33 cellular contexts compared by ENCODE assay signal in genomic region chr21:29514652-29515247, GRCh38.
"Had no signal": no experiment of that assay in that cellular context is flagged by ENCODE, and none has a peak within 500 bp of the region (broad histone marks: within the 10 kb centered on the region; RNA-seq: fewer than 3 reads in every experiment).

No MANE protein-coding gene starts in this region.

- FAIRE-seq: astrocyte, bronchial epithelial cell had no signal

- H3K27me3 ChIP-seq: adrenal gland, ascending aorta, body of pancreas, brain microvascular endothelial cell, breast epithelium, cardiac muscle cell had no signal

- H3K27ac ChIP-seq: adrenal gland, ascending aorta, body of pancreas, brain microvascular endothelial cell, breast epithelium, cardiac muscle cell had no signal

- DNase-seq: activated effector memory CD4-positive, alpha-beta T cell treated with anti-CD3 and anti-CD28 coated beads, Interleukin-2, amount 50 U/mL, for 16 hours; activated effector memory CD4-positive, alpha-beta T cell treated with Interleukin-2 at 50 U/mL for 16 hours; activated gamma-delta T cell; activated gamma-delta T cell treated with Interleukin-2 at 50 U/mL for 16 hours; activated naive CD4-positive, alpha-beta T cell; activated naive CD4-positive, alpha-beta T cell treated with anti-CD3 and anti-CD28 coated beads for 36 hours; activated naive CD4-positive, alpha-beta T cell treated with anti-CD3 and anti-CD28 coated beads, Interleukin-2, amount 10 ng/mL, durations not matched to agents 7 days and 5 days; activated naive CD4-positive, alpha-beta T cell treated with anti-CD3 and anti-CD28 coated beads, Interleukin-2, amount 50 U/mL, for 16 hours; activated naive CD4-positive, alpha-beta T cell treated with Interleukin-2 at 50 U/mL for 16 hours; activated naive CD8-positive, alpha-beta T cell treated with anti-CD3 and anti-CD28 coated beads for 36 hours; activated naive CD8-positive, alpha-beta T cell treated with anti-CD3 and anti-CD28 coated beads, Interleukin-2, amount 10 ng/mL, durations not matched to agents 7 days and 5 days; activated naive CD8-positive, alpha-beta T cell treated with anti-CD3 and anti-CD28 coated beads, Interleukin-2, amount 50 U/mL, for 24 hours; activated T-cell treated with anti-CD3 and anti-CD28 coated beads, Interleukin-2, amount 50 U/mL, for 24 hours; activated T-cell treated with anti-CD3 and anti-CD28 coated beads, Interleukin-2, amount 50 U/mL, for 4 hours; activated T-cell treated with anti-CD3 and anti-CD28 coated beads, Interleukin-2, amount 50 U/mL, for 48 hours; activated T-cell treated with anti-CD3 and anti-CD28 coated beads, Interleukin-2, amount 50 U/mL, for 72 hours; adrenal gland; amniotic stem cell; amygdala; anterior cingulate cortex; aorta; body of pancreas; brain microvascular endothelial cell; caudate nucleus; central memory CD4-positive, alpha-beta T cell; cerebellar nuclear complex had no signal

- ATAC-seq: activated naive CD4-positive, alpha-beta T cell treated with anti-CD3 and anti-CD28 coated beads, Interleukin-2, amount 50 U/mL, for 72 hours; activated naive CD8-positive, alpha-beta T cell treated with anti-CD3 and anti-CD28 coated beads, Interleukin-2, amount 50 U/mL, for 24 hours; activated T-cell treated with anti-CD3 and anti-CD28 coated beads, Interleukin-2, amount 50 U/mL, for 4 hours; activated T-cell treated with anti-CD3 and anti-CD28 coated beads, Interleukin-2, amount 50 U/mL, for 72 hours; activated T-helper 17 cell treated with anti-CD3 and anti-CD28 coated beads, Interleukin-2, amount 50 U/mL, for 72 hours; body of pancreas had no signal

- H3K36me3 ChIP-seq: adrenal gland, ascending aorta, brain microvascular endothelial cell, breast epithelium, cardiac muscle cell had no signal

- H3K4me1 ChIP-seq: adrenal gland, ascending aorta, body of pancreas, breast epithelium had no signal

- H3K4me3 ChIP-seq: adrenal gland, ascending aorta, body of pancreas, breast epithelium, cardiac muscle cell had no signal
